ENCODE assay signal across 8 cellular contexts in the genomic region with DNA sequence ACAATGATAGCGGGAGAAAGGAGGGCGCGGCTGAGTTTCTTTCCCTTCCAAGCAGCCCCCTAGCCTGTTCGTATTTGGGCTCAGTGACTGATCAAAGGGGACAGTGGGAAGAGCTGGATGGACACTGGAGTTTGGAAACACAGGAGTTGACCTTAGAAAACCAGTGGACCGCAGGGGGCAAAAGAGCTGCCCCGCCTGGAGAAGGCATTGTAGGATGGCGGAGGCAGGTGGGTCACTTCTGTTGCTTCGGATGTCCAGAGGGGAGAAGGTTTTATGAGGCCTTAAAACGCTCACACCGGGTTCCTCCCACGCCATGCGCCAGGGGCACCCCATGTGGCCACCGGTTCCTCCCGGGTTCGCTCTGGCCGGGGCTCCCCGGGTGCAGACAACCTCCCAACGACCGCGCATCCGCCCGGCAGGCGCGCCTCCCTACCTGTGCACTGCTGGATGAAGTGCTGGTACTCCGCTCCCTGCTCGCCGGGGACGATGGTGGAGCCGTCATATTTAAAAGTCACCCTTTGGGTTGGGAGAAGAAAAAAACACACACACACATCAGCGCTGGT. TPM values are rescaled to one million over a fixed set of nuclear protein-coding genes. Genes with fewer than 3 reads are reported as not detected.
DNase-seq lines count a peak whose midpoint lies in the region; ATAC-seq and TF ChIP-seq lines count a peak whose summit lies in the region.

No MANE protein-coding gene starts in this region.

- H3K27ac ChIP-seq in A673 (ENCODE audit: low read depth, low read length, poor library complexity, severe bottlenecking): no peak overlapping the region
- peak overlapping the region; percentile 98 for H3K27ac ChIP-seq in epithelial cell of prostate

- no peaks in the 10 kb centered on the region for H3K9me3 Mint-ChIP-seq in activated CD4-positive, alpha-beta T cell treated with anti-CD3 and anti-CD28 coated beads, Interleukin-2, amount 10 ng/mL, durations not matched to agents 7 days and 5 days
- no peaks in the 10 kb centered on the region for H3K9me3 Mint-ChIP-seq in neural crest cell

- H3K4me3 ChIP-seq in A673 (ENCODE audit: low read depth, low read length, poor library complexity, severe bottlenecking): peak overlapping the region; percentile 68

- BruUV-seq in A673 (replicated peaks; lab: Mats Ljungman, UMichigan): no TSS peak

- H3K27me3 Mint-ChIP-seq in activated CD4-positive, alpha-beta T cell treated with anti-CD3 and anti-CD28 coated beads, Interleukin-2, amount 10 ng/mL, durations not matched to agents 7 days and 5 days: peaks cover 12% of the 10 kb centered on the region
- no peaks in the 10 kb centered on the region for H3K27me3 Mint-ChIP-seq in neural crest cell (ENCODE audit: low read depth)

- no peaks in the 10 kb centered on the region for H3K9me3 ChIP-seq in A673 (ENCODE audit: low read depth, low read length, poor library complexity, severe bottlenecking)

- H3K4me1 Mint-ChIP-seq in activated CD4-positive, alpha-beta T cell treated with anti-CD3 and anti-CD28 coated beads, Interleukin-2, amount 10 ng/mL, durations not matched to agents 7 days and 5 days: peaks cover 55% of the 10 kb centered on the region
- peaks cover 58% of the 10 kb centered on the region for H3K4me1 Mint-ChIP-seq in neural crest cell

- TF ChIP-seq CTCF in A673 (conservative IDR thresholded peaks at IDR 0.05; ENCODE audit: low read depth, low read length): no peak
- TF ChIP-seq CTCF in neural crest cell (conservative IDR thresholded peaks at IDR 0.05): no peak

- POLR2A ChIA-PET in A673 (lab: Charles Lee; ENCODE audit: low non-redundant PET): no interaction called here
- POLR2A ChIA-PET in activated CD4-positive, alpha-beta T cell treated with anti-CD3 and anti-CD28 coated beads, Interleukin-2, amount 10 ng/mL, durations not matched to agents 7 days and 5 days (lab: Charles Lee): no interaction called here

- CTCF ChIA-PET in A673 (lab: Charles Lee): no interaction called here
- CTCF ChIA-PET in activated CD4-positive, alpha-beta T cell treated with anti-CD3 and anti-CD28 coated beads, Interleukin-2, amount 10 ng/mL, durations not matched to agents 7 days and 5 days (lab: Charles Lee): interaction anchor here (0.7 to 2.9 kb wide), 8 partner anchors 10 to 121 kb away, joined by 3 to 13 read pairs (median 3); no protein-coding TSS in a partner anchor

- peaks cover 25% of the 10 kb centered on the region for H3K4me1 ChIP-seq in A673 (ENCODE audit: insufficient read depth, low read length, poor library complexity, severe bottlenecking)

- no peaks in the 10 kb centered on the region for H3K36me3 ChIP-seq in A673 (ENCODE audit: insufficient read depth, low read length, poor library complexity, severe bottlenecking)

- peak overlapping the region; percentile 88 for H3K27ac Mint-ChIP-seq in activated CD4-positive, alpha-beta T cell treated with anti-CD3 and anti-CD28 coated beads, Interleukin-2, amount 10 ng/mL, durations not matched to agents 7 days and 5 days
- peak overlapping the region; percentile 14 for H3K27ac Mint-ChIP-seq in neural crest cell (ENCODE audit: unreplicated experiment)

- H3K27me3 ChIP-seq in A673 (replicated peaks; ENCODE audit: insufficient read depth, low read depth, low read length, poor library complexity): no peaks in the 10 kb centered on the region

- peak overlapping the region; percentile 99 for H3K4me3 Mint-ChIP-seq in activated CD4-positive, alpha-beta T cell treated with anti-CD3 and anti-CD28 coated beads, Interleukin-2, amount 10 ng/mL, durations not matched to agents 7 days and 5 days
- peak overlapping the region; percentile 93 for H3K4me3 Mint-ChIP-seq in neural crest cell

- DNase-seq in A673 (ENCODE audit: low spot score): no peak
- DNase-seq in activated CD4-positive, alpha-beta T cell treated with anti-CD3 and anti-CD28 coated beads, Interleukin-2, amount 10 ng/mL, durations not matched to agents 7 days and 5 days: peak; percentile 54
- DNase-seq in epithelial cell of prostate (ENCODE audit: low read depth, low spot score): no peak
- no peak for DNase-seq in neural crest cell (ENCODE audit: low read depth, low spot score)
- no peak for DNase-seq in NCI-H1694 (lab: John Stamatoyannopoulos, UW)
- DNase-seq in NCI-H1048 (lab: John Stamatoyannopoulos, UW): no peak

- peak; percentile 21 for ATAC-seq in GM18870 (IDR thresholded peaks at IDR 0.05; ENCODE audit: unreplicated experiment)
- peak; percentile 31 for ATAC-seq in HG03280 (IDR thresholded peaks at IDR 0.05; ENCODE audit: unreplicated experiment)

- intact Hi-C loops in A673 (cut with micrococcal nuclease; ENCODE audit: unreplicated experiment): no loop called here

- H3K36me3 Mint-ChIP-seq in activated CD4-positive, alpha-beta T cell treated with anti-CD3 and anti-CD28 coated beads, Interleukin-2, amount 10 ng/mL, durations not matched to agents 7 days and 5 days (ENCODE audit: low read depth): peaks cover 44% of the 10 kb centered on the region
- peaks cover 7% of the 10 kb centered on the region for H3K36me3 Mint-ChIP-seq in neural crest cell (ENCODE audit: low read depth)

RNA-seq across cellular contexts. Expression of a gene that starts 0.7 kb away (rescaled TPM):
- total RNA-seq in A673 (2021) (34.1 and 35.9 TPM in 2 replicates), neural crest cell (346 and 357 TPM in 2 replicates)
- total RNA-seq in activated CD4-positive, alpha-beta T cell treated with anti-CD3 and anti-CD28 coated beads, Interleukin-2, amount 10 ng/mL, durations not matched to agents 7 days and 5 days: 100 to 1,000 TPM; 780 to 845 TPM

RNA-seq across cellular contexts. Expression of a gene that starts 31.2 kb away (rescaled TPM):
- total RNA-seq in A673 (2021): 22.0 and 27.2 TPM in 2 replicates
- 10 to 100 TPM; 37.5 to 46.2 TPM for total RNA-seq in activated CD4-positive, alpha-beta T cell treated with anti-CD3 and anti-CD28 coated beads, Interleukin-2, amount 10 ng/mL, durations not matched to agents 7 days and 5 days
- 25.4 and 26.2 TPM in 2 replicates for total RNA-seq in neural crest cell
